In the genomic region with DNA sequence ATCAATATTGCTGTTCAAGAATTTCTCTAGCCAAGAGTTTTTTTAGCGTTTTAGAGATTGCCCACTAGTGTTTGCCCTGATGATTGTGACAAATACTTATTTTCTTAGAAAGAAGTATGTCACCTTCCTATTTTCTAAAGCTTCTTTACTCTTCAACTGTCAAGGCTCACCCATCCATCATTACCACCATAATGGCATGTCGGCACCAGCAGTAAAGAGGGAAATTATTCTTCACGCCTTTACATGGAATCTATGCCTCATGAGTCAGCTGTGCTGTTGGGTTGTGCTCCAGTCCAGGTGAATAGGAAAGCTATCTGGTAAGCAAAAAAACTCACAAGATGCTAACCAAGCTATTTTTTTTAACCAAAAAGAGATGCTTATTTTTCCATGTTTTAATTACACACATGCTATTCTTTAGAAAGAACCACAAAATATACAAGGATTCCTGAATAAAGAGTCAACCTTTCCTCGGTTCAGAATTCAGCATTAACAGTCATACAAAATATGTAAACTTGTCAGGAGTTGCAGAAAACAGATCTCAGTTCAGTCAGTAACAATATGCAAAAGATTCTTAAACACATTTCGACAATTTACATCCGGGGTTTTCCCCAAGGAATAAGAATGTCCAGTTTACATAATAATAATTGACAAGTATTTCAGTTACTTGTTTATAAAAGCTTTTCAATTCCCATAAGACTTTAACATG, we compare ENCODE assay signal across 20 cellular contexts.
DNase-seq lines count a peak whose midpoint lies in the region; ATAC-seq and TF ChIP-seq lines count a peak whose summit lies in the region.
"Had no signal": no experiment of that assay in that cellular context is flagged by ENCODE, and none has a peak within 500 bp of the region (broad histone marks: within the 10 kb centered on the region; RNA-seq: fewer than 3 reads in every experiment).

No MANE protein-coding gene starts in this region.

- no peak for TF ChIP-seq CTCF in BJ (IDR thresholded peaks at IDR 0.05; ENCODE audit: insufficient read depth, low read depth, low read length)
- no peak for TF ChIP-seq CTCF in fibroblast of villous mesenchyme (IDR thresholded peaks at IDR 0.05; ENCODE audit: insufficient read depth, low read depth, low read length)
- TF ChIP-seq CTCF in smooth muscle cell (IDR thresholded peaks at IDR 0.05; ENCODE audit: borderline replicate concordance, insufficient read depth, poor library complexity, severe bottlenecking) = no peak

- H3K9me3 ChIP-seq in adipocyte (ENCODE audit: control insufficient read depth, low read length) (no peaks in the 10 kb centered on the region), smooth muscle cell (replicated peaks; ENCODE audit: low read depth) (no peaks in the 10 kb centered on the region)
- H3K9me3 ChIP-seq: BLaER1, SJCRH30 had no signal

- H3F3A ChIP-seq in smooth muscle cell (ENCODE audit: low read depth) = peaks cover 2% of the 10 kb centered on the region

- peak overlapping the region; percentile 65 for H3K27ac ChIP-seq in smooth muscle cell (ENCODE audit: low read depth)
- H3K27ac ChIP-seq: BLaER1, SJCRH30 had no signal

- no peak overlapping the region for H3K27ac Mint-ChIP-seq in activated naive CD8-positive, alpha-beta T cell treated with anti-CD3 and anti-CD28 coated beads, Interleukin-2, amount 50 U/mL, for 24 hours
- H3K27ac Mint-ChIP-seq: activated CD8-positive, alpha-beta T cell treated with anti-CD3 and anti-CD28 coated beads, Interleukin-2, amount 10 ng/mL, durations not matched to agents 7 days and 5 days; activated naive CD8-positive, alpha-beta T cell treated with anti-CD3 and anti-CD28 coated beads for 36 hours; IgD-negative memory B cell; stimulated activated naive B cell treated with anti-CD40 and anti-IgM and Interleukin-4, amounts not matched to agents 10 μg/mL and 1 μg/mL and 100 μg/mL, for 72 hours had no signal

- H3K27me3 ChIP-seq in BJ (ENCODE audit: control insufficient read depth, insufficient read depth, low read length) = no peaks in the 10 kb centered on the region
- no peaks in the 10 kb centered on the region for H3K27me3 ChIP-seq in adipocyte (replicated peaks; ENCODE audit: control insufficient read depth, insufficient read depth, low read length)
- no peaks in the 10 kb centered on the region for H3K27me3 ChIP-seq in smooth muscle cell (ENCODE audit: low read depth)
- H3K27me3 ChIP-seq: BLaER1, SJCRH30 had no signal

- H3K4me3 Mint-ChIP-seq in activated naive CD8-positive, alpha-beta T cell treated with anti-CD3 and anti-CD28 coated beads, Interleukin-2, amount 50 U/mL, for 24 hours = no peak overlapping the region
- H3K4me3 Mint-ChIP-seq: activated CD8-positive, alpha-beta T cell treated with anti-CD3 and anti-CD28 coated beads, Interleukin-2, amount 10 ng/mL, durations not matched to agents 7 days and 5 days; activated naive CD8-positive, alpha-beta T cell treated with anti-CD3 and anti-CD28 coated beads for 36 hours; IgD-negative memory B cell; stimulated activated naive B cell treated with anti-CD40 and anti-IgM and Interleukin-4, amounts not matched to agents 10 μg/mL and 1 μg/mL and 100 μg/mL, for 72 hours had no signal

- no peaks in the 10 kb centered on the region for H3K4me1 Mint-ChIP-seq in activated naive CD8-positive, alpha-beta T cell treated with anti-CD3 and anti-CD28 coated beads, Interleukin-2, amount 50 U/mL, for 24 hours
- H3K4me1 Mint-ChIP-seq: activated naive CD8-positive, alpha-beta T cell treated with anti-CD3 and anti-CD28 coated beads for 36 hours; stimulated activated naive B cell treated with anti-CD40 and anti-IgM and Interleukin-4, amounts not matched to agents 10 μg/mL and 1 μg/mL and 100 μg/mL, for 72 hours had no signal

- no peaks in the 10 kb centered on the region for H4K20me1 ChIP-seq in smooth muscle cell (ENCODE audit: low read depth)
- H4K20me1 ChIP-seq: BLaER1 had no signal

- WGBS in smooth muscle cell (ENCODE audit: low lambda C conversion rate) = 42% methylated on average over 6 of the region's 6 CpGs

- no peak for ATAC-seq in HG02973 (IDR thresholded peaks at IDR 0.05; ENCODE audit: unreplicated experiment)
- no peak for ATAC-seq in activated naive CD8-positive, alpha-beta T cell treated with anti-CD3 and anti-CD28 coated beads, Interleukin-2, amount 50 U/mL, for 24 hours
- no peak for ATAC-seq in GM21423 (IDR thresholded peaks at IDR 0.05; ENCODE audit: unreplicated experiment)
- ATAC-seq: activated CD8-positive, alpha-beta T cell treated with anti-CD3 and anti-CD28 coated beads, Interleukin-2, amount 10 ng/mL, durations not matched to agents 7 days and 5 days; GM12878; PC-3; stimulated activated naive B cell treated with anti-CD40 and anti-IgM and Interleukin-4, amounts not matched to agents 10 μg/mL and 1 μg/mL and 100 μg/mL, for 72 hours had no signal

- H3K4me3 ChIP-seq in BJ (ENCODE audit: low read depth, low read length) = no peak overlapping the region
- no peak overlapping the region for H3K4me3 ChIP-seq in adipocyte (ENCODE audit: low read length)
- H3K4me3 ChIP-seq in fibroblast of villous mesenchyme (ENCODE audit: low read depth, low read length) = no peak overlapping the region
- no peak overlapping the region for H3K4me3 ChIP-seq in smooth muscle cell
- H3K4me3 ChIP-seq: BLaER1, GM12878, SJCRH30 had no signal

- H3K27me3 Mint-ChIP-seq in activated naive CD8-positive, alpha-beta T cell treated with anti-CD3 and anti-CD28 coated beads, Interleukin-2, amount 50 U/mL, for 24 hours = no peaks in the 10 kb centered on the region
- H3K27me3 Mint-ChIP-seq: IgD-negative memory B cell; stimulated activated naive B cell treated with anti-CD40 and anti-IgM and Interleukin-4, amounts not matched to agents 10 μg/mL and 1 μg/mL and 100 μg/mL, for 72 hours had no signal

- H3K9me3 Mint-ChIP-seq in activated naive CD8-positive, alpha-beta T cell treated with anti-CD3 and anti-CD28 coated beads, Interleukin-2, amount 50 U/mL, for 24 hours = no peaks in the 10 kb centered on the region
- H3K9me3 Mint-ChIP-seq: activated naive CD8-positive, alpha-beta T cell treated with anti-CD3 and anti-CD28 coated beads for 36 hours; IgD-negative memory B cell; stimulated activated naive B cell treated with anti-CD40 and anti-IgM and Interleukin-4, amounts not matched to agents 10 μg/mL and 1 μg/mL and 100 μg/mL, for 72 hours had no signal

- H3K36me3 Mint-ChIP-seq in activated naive CD8-positive, alpha-beta T cell treated with anti-CD3 and anti-CD28 coated beads, Interleukin-2, amount 50 U/mL, for 24 hours (ENCODE audit: low read depth) = no peaks in the 10 kb centered on the region
- H3K36me3 Mint-ChIP-seq: activated naive CD8-positive, alpha-beta T cell treated with anti-CD3 and anti-CD28 coated beads for 36 hours; IgD-negative memory B cell; stimulated activated naive B cell treated with anti-CD40 and anti-IgM and Interleukin-4, amounts not matched to agents 10 μg/mL and 1 μg/mL and 100 μg/mL, for 72 hours had no signal

- no peaks in the 10 kb centered on the region for H3K36me3 ChIP-seq in BJ (ENCODE audit: control insufficient read depth, insufficient read depth, low read length)
- no peaks in the 10 kb centered on the region for H3K36me3 ChIP-seq in adipocyte (ENCODE audit: control insufficient read depth, insufficient read depth, low read length, severe bottlenecking)
- H3K36me3 ChIP-seq in smooth muscle cell (ENCODE audit: low read depth) = no peaks in the 10 kb centered on the region
- H3K36me3 ChIP-seq: BLaER1, SJCRH30 had no signal

- peaks cover 3% of the 10 kb centered on the region for H3K4me1 ChIP-seq in adipocyte (ENCODE audit: control insufficient read depth, insufficient read depth, low read length)
- H3K4me1 ChIP-seq in smooth muscle cell (ENCODE audit: low read depth) = peaks cover 21% of the 10 kb centered on the region
- H3K4me1 ChIP-seq: BLaER1 had no signal

- H3K4me2 ChIP-seq in smooth muscle cell = peak overlapping the region; percentile 9
- H3K4me2 ChIP-seq: BLaER1 had no signal

- POLR2A ChIA-PET in BJ (lab: Charles Lee) = no interaction called here

- DNase-seq in BJ (ENCODE audit: low read depth) (peak; percentile 41), adipocyte (ENCODE audit: low read depth) (peak; percentile 82), fibroblast of villous mesenchyme (ENCODE audit: low read depth) (peak; percentile 95), smooth muscle cell (lab: John Stamatoyannopoulos, UW; ENCODE audit: unreplicated experiment) (no peak)
- no peak for DNase-seq in activated naive CD8-positive, alpha-beta T cell treated with anti-CD3 and anti-CD28 coated beads, Interleukin-2, amount 50 U/mL, for 24 hours
- DNase-seq in activated T-cell treated with anti-CD3 and anti-CD28 coated beads, Interleukin-2, amount 50 U/mL, for 1 hour = no peak
- DNase-seq: activated CD8-positive, alpha-beta T cell treated with anti-CD3 and anti-CD28 coated beads, Interleukin-2, amount 10 ng/mL, durations not matched to agents 7 days and 5 days; activated naive CD8-positive, alpha-beta T cell treated with anti-CD3 and anti-CD28 coated beads for 36 hours; Calu3; left cardiac atrium; NCI-H187; NCI-H2227 treated with DMSO at 0.1 percent for 48 hours; PC-3; SJCRH30; stimulated activated naive B cell treated with anti-CD40 and anti-IgM and Interleukin-4, amounts not matched to agents 10 μg/mL and 1 μg/mL and 100 μg/mL, for 72 hours had no signal

- H3K9ac ChIP-seq in adipocyte (ENCODE audit: low read length) = no peak overlapping the region
- no peak overlapping the region for H3K9ac ChIP-seq in smooth muscle cell (ENCODE audit: low read depth)
- H3K9ac ChIP-seq: BLaER1 had no signal

- CTCF ChIA-PET in BJ (lab: Yijun Ruan, JAX) = interaction anchor here (3.3 kb wide), 1 partner anchor 13 kb away, joined by 13 read pairs; no protein-coding TSS in a partner anchor

- H3K79me2 ChIP-seq in smooth muscle cell (ENCODE audit: low read depth) = no peaks in the 10 kb centered on the region

- no peak overlapping the region for H2AFZ ChIP-seq in smooth muscle cell (ENCODE audit: low read depth)

Comparison
In these comparisons a context has a peak if more than half of its experiments do, and no peak if none do; other contexts are left out.
1. DNase-seq: peak in BJ (single experiment), adipocyte (single experiment) and fibroblast of villous mesenchyme (single experiment); none in smooth muscle cell (single experiment), activated naive CD8-positive, alpha-beta T cell treated with anti-CD3 and anti-CD28 coated beads, Interleukin-2, amount 50 U/mL, for 24 hours (single experiment) and activated T-cell treated with anti-CD3 and anti-CD28 coated beads, Interleukin-2, amount 50 U/mL, for 1 hour (single experiment).